In the genomic region with DNA sequence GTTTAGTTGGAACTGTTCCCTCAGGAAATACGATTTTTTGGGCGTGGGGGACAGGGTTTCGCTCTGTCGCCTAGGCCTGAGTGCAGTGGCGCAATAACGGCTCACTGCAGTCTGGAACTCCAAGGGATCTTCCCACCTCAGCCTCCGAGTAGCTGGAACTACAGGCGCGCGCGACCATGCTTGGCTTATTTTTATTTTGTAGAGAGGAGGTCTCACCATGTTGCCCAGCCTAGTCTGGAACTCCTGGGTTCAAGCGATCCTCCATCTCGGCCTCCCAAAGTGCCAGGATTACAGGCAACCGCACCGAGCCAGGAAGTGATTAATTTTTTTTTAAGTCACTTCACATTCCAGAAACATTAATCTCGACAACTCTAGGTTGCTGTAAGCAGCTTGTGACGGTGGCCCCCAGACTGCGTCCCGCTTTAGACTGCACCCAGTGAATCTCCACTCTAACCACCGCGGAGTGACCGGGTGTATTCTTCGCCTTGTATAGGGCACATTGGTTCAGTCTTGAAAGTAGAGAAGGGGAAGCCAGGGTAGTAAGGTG, we compare ENCODE assay signal across 8 cellular contexts. TPM values are rescaled to one million over a fixed set of nuclear protein-coding genes. Genes with fewer than 3 reads are reported as not detected.
DNase-seq lines count a peak whose midpoint lies in the region; ATAC-seq and TF ChIP-seq lines count a peak whose summit lies in the region.

No MANE protein-coding gene starts in this region.

- peak overlapping the region; percentile 33 for H3K27ac ChIP-seq in HUES48 (ENCODE audit: low read depth, low read length)
- H3K27ac ChIP-seq in hepatocyte = peak overlapping the region; percentile 92
- peak overlapping the region; percentile 73 for H3K27ac ChIP-seq in skeletal muscle tissue (ENCODE audit: low read depth, low read length)

- H2AFZ ChIP-seq in hepatocyte = peak overlapping the region; percentile 93

- H3K36me3 ChIP-seq in HUES48 (ENCODE audit: control insufficient read depth, insufficient read depth, low read length) (no peaks in the 10 kb centered on the region), hepatocyte (replicated peaks; ENCODE audit: insufficient read depth, low read depth) (no peaks in the 10 kb centered on the region), skeletal muscle tissue (ENCODE audit: control insufficient read depth in 3 of 3, insufficient read depth in 3 of 3, low read length in 3 of 3) (no peaks in the 10 kb centered on the region)

- H3K36me3 Mint-ChIP-seq in activated naive CD8-positive, alpha-beta T cell treated with anti-CD3 and anti-CD28 coated beads, Interleukin-2, amount 50 U/mL, for 24 hours (ENCODE audit: low read depth) = peaks cover 12% of the 10 kb centered on the region

- no peaks in the 10 kb centered on the region for H3K27me3 Mint-ChIP-seq in activated naive CD8-positive, alpha-beta T cell treated with anti-CD3 and anti-CD28 coated beads, Interleukin-2, amount 50 U/mL, for 24 hours

- DNase-seq in AG20443 (ENCODE audit: low spot score) (peak; percentile 39), hepatocyte (ENCODE audit: low spot score) (no peak), NCI-H2029 (lab: John Stamatoyannopoulos, UW) (no peak), NAMALWA (ENCODE audit: low spot score) (no peak)
- peak; percentile 9 for DNase-seq in activated naive CD8-positive, alpha-beta T cell treated with anti-CD3 and anti-CD28 coated beads, Interleukin-2, amount 50 U/mL, for 24 hours

- 92% methylated on average over 23 of the region's 23 CpGs for WGBS in hepatocyte (ENCODE audit: low lambda C conversion rate, missing lambda C conversion rate)

- H3K79me2 ChIP-seq in hepatocyte = peaks cover 35% of the 10 kb centered on the region

- no peaks in the 10 kb centered on the region for H4K20me1 ChIP-seq in hepatocyte (ENCODE audit: insufficient read depth, poor library complexity, severe bottlenecking)

- peaks cover 17% of the 10 kb centered on the region; the same call in 1 of the 2 replicates for H3K9me3 ChIP-seq in HUES48 (ENCODE audit: control insufficient read depth, insufficient read depth, low read length)
- H3K9me3 ChIP-seq in hepatocyte (ENCODE audit: low read depth) = peaks cover 8% of the 10 kb centered on the region
- H3K9me3 ChIP-seq in skeletal muscle tissue (ENCODE audit: control insufficient read depth in 3 of 3, low read length in 3 of 3) = peaks cover 0 to 4% (median 0%) of the 10 kb centered on the region in 3 donors

- TF ChIP-seq CTCF in hepatocyte (IDR thresholded peaks at IDR 0.05; ENCODE audit: poor library complexity) = no peak

- peak overlapping the region; percentile 77 for H3K4me2 ChIP-seq in hepatocyte

- no peak for ATAC-seq in activated naive CD8-positive, alpha-beta T cell treated with anti-CD3 and anti-CD28 coated beads, Interleukin-2, amount 50 U/mL, for 24 hours
- no peak for ATAC-seq in GM19467 (IDR thresholded peaks at IDR 0.05; ENCODE audit: unreplicated experiment)

- no peaks in the 10 kb centered on the region for H3K9me2 ChIP-seq in hepatocyte (replicated peaks; ENCODE audit: insufficient read depth)

- H3K4me1 Mint-ChIP-seq in activated naive CD8-positive, alpha-beta T cell treated with anti-CD3 and anti-CD28 coated beads, Interleukin-2, amount 50 U/mL, for 24 hours = peaks cover 37% of the 10 kb centered on the region

- H3K9ac ChIP-seq in HUES48 (ENCODE audit: low read depth, low read length) (peak overlapping the region; percentile 72), skeletal muscle tissue (ENCODE audit: low read depth in 1 of 3, low read length in 3 of 3) (peak overlapping the region; percentile 41 to 89 (median 89))

- H3K4me1 ChIP-seq in HUES48 (ENCODE audit: control insufficient read depth, insufficient read depth, low read length) = peaks cover 5% of the 10 kb centered on the region; the same call in 1 of the 2 replicates
- H3K4me1 ChIP-seq in hepatocyte (ENCODE audit: insufficient read depth) = no peaks in the 10 kb centered on the region
- H3K4me1 ChIP-seq in skeletal muscle tissue (ENCODE audit: control insufficient read depth in 3 of 3, insufficient read depth in 3 of 3, low read length in 3 of 3) = peaks cover 3 to 10% (median 7%) of the 10 kb centered on the region in 3 donors

- H3K9me3 Mint-ChIP-seq in activated naive CD8-positive, alpha-beta T cell treated with anti-CD3 and anti-CD28 coated beads, Interleukin-2, amount 50 U/mL, for 24 hours = peaks cover 22% of the 10 kb centered on the region

- peak overlapping the region; percentile 93 for H3K4me3 Mint-ChIP-seq in activated naive CD8-positive, alpha-beta T cell treated with anti-CD3 and anti-CD28 coated beads, Interleukin-2, amount 50 U/mL, for 24 hours

- peak overlapping the region; percentile 87 for H3K4me3 ChIP-seq in HUES48 (ENCODE audit: low read depth, low read length)
- peak overlapping the region; percentile 37 for H3K4me3 ChIP-seq in hepatocyte
- peak overlapping the region; percentile 64 to 95 (median 93) for H3K4me3 ChIP-seq in skeletal muscle tissue (ENCODE audit: low read length in 3 of 3)

- peak overlapping the region; percentile 96 for H3K27ac Mint-ChIP-seq in activated naive CD8-positive, alpha-beta T cell treated with anti-CD3 and anti-CD28 coated beads, Interleukin-2, amount 50 U/mL, for 24 hours

- H3K27me3 ChIP-seq in HUES48 (ENCODE audit: control insufficient read depth, insufficient read depth, low read length) = no peaks in the 10 kb centered on the region
- H3K27me3 ChIP-seq in hepatocyte = no peaks in the 10 kb centered on the region
- H3K27me3 ChIP-seq in skeletal muscle tissue (ENCODE audit: control insufficient read depth in 3 of 3, insufficient read depth in 3 of 3, low read length in 3 of 3) = no peaks in the 10 kb centered on the region

RNA-seq across cellular contexts. Expression of a gene that starts 0.8 kb away (rescaled TPM):
- 14.9 and 23.5 TPM in 2 replicates for total RNA-seq in hepatocyte
- 6.8 and 14.9 TPM in 2 replicates for polyA plus RNA-seq in hepatocyte
- 14.6 TPM for total RNA-seq in skeletal muscle tissue

Comparison
In these comparisons a context has a peak if more than half of its experiments do, and no peak if none do; other contexts are left out.
1. DNase-seq: peak in AG20443 (single experiment) and activated naive CD8-positive, alpha-beta T cell treated with anti-CD3 and anti-CD28 coated beads, Interleukin-2, amount 50 U/mL, for 24 hours (single experiment); none in hepatocyte (single experiment), NCI-H2029 (single experiment) and NAMALWA (single experiment).
2. H3K27ac ChIP-seq: peak in every context shown above with its lines; median percentile 92 in hepatocyte; 73 in skeletal muscle tissue; 33 in HUES48.
3. H3K4me3 ChIP-seq: peak in every context shown above with its lines; median percentile 93 in skeletal muscle tissue; 87 in HUES48; 37 in hepatocyte.